ENCODE assay signal across 8 cellular contexts in the genomic region with DNA sequence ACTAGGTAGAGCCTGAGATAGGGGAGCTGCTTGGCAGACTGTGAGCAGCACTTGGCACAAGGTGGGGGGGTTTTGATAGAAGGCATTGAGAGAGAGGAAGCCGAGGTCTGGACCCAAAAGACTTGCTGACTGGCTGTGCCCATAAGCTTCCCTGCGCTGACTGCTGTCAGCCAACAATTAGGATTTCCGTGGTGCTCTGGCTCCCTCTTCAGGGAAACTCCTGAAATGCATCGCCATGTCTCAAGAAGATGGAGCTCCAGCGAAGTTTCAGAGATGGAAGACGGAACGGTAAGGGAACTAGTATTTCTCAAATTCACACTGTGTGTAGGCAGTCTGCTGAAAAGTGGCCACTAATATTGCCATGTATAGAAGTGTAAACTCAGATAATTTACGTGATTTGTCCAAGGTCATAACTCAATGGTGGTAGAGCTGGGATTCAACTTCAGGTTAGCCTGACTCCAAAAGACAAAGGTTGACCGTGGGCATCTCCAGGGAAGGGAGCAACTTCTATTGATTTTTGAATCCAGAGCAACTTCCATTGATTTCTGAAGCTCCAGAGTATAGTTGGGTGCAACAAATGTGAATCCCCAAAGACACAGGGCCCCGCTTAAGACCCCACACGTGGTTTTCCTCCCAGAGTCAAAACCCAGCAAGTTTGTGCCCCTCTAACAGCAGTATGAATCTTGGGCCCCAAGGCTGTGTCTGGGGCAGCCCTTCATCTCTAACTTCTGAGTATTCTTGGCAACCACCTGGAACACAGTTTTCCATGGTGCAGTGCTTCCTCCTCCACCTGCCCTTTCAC.
A peak's percentile ranks its signal among the peaks of the same experiment; 100 is the strongest.
DNase-seq lines count a peak whose midpoint lies in the region; ATAC-seq lines count a peak whose summit lies in the region.

No MANE protein-coding gene starts in this region.

- H3K36me3 ChIP-seq in adipocyte (ENCODE audit: control insufficient read depth, insufficient read depth, low read length, severe bottlenecking): no peaks in the 10 kb centered on the region

- H3K9ac ChIP-seq in adipocyte (ENCODE audit: low read length): no peak overlapping the region

- peak; percentile 72 for DNase-seq in activated gamma-delta T cell treated with Interleukin-2 at 50 U/mL for 16 hours
- DNase-seq in activated gamma-delta T cell (lab: John Stamatoyannopoulos, UW): no peak
- peak; percentile 91 for DNase-seq in NAMALWA (ENCODE audit: low spot score)
- peak; percentile 41 to 75 (median 69) for DNase-seq in T-helper 1 cell
- DNase-seq in adipocyte (ENCODE audit: low read depth): peak; percentile 84
- DNase-seq in hepatic stellate cell (ENCODE audit: low spot score): peak; percentile 60
- DNase-seq in skeletal muscle cell (ENCODE audit: low read depth): peak; percentile 21

- H3K4me3 ChIP-seq in adipocyte (ENCODE audit: low read length): no peak overlapping the region
- H3K4me3 ChIP-seq in skeletal muscle cell (ENCODE audit: low read depth, low read length): no peak overlapping the region

- peaks cover 7% of the 10 kb centered on the region for H3K27me3 ChIP-seq in adipocyte (replicated peaks; ENCODE audit: control insufficient read depth, insufficient read depth, low read length)

- no peak for ATAC-seq in GM18511 (IDR thresholded peaks at IDR 0.05; ENCODE audit: unreplicated experiment)

- H3K9me3 ChIP-seq in adipocyte (ENCODE audit: control insufficient read depth, low read length): no peaks in the 10 kb centered on the region

- peaks cover 4% of the 10 kb centered on the region for H3K4me1 ChIP-seq in adipocyte (ENCODE audit: control insufficient read depth, insufficient read depth, low read length)
